ENCODE assay signal across 4 cellular contexts in the genomic region with DNA sequence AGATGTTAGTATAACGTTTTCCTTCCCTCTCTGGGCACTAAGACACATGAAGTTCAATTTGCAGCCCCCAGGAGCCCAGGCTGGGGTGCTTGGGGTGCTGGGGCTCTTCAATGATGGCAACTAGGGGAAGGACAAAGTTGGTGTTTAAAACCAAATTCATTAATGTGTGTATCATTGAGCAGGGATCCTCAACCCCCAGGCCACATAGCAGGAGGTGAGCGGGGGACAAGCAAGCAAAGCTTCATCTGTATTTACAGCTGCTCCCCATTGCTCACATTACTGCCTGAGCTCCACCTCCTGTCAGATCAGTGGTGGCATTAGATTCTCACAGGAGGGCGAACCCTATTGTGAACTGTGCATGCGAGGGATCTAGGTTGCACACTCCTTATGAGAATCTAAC. TPM values are rescaled to one million over a fixed set of nuclear protein-coding genes. Genes with fewer than 3 reads are reported as not detected.
"Had no signal": no experiment of that assay in that cellular context is flagged by ENCODE, and none has a peak within 500 bp of the region (broad histone marks: within the 10 kb centered on the region; RNA-seq: fewer than 3 reads in every experiment).

No MANE protein-coding gene starts in this region.

RNA-seq across cellular contexts. Expression of a gene that starts 56.4 kb away (rescaled TPM):
- total RNA-seq: M059J, PC-3, Peyer's patch, SJSA1 had no signal
